ENCODE assay signal across 9 cellular contexts in genomic region chr5:68041293-68041692, GRCh38.
A peak's percentile ranks its signal among the peaks of the same experiment; 100 is the strongest.
DNase-seq lines count a peak whose midpoint lies in the region; ATAC-seq lines count a peak whose summit lies in the region.
"Had no signal": no experiment of that assay in that cellular context is flagged by ENCODE, and none has a peak within 500 bp of the region (broad histone marks: within the 10 kb centered on the region; RNA-seq: fewer than 3 reads in every experiment).

No MANE protein-coding gene starts in this region.

- ATAC-seq in GM18498 (IDR thresholded peaks at IDR 0.05; ENCODE audit: unreplicated experiment) (peak; percentile 94), GM21360 (IDR thresholded peaks at IDR 0.05; ENCODE audit: unreplicated experiment) (peak; percentile 67), HG03097 (IDR thresholded peaks at IDR 0.05; ENCODE audit: low FRiP score, unreplicated experiment) (peak; percentile 85), Right ventricle myocardium superior (ENCODE audit: poor library complexity) (peak; percentile 71)
- ATAC-seq in activated naive CD4-positive, alpha-beta T cell treated with anti-CD3 and anti-CD28 coated beads, Interleukin-2, amount 50 U/mL, for 72 hours, result no peak

- DNase-seq in Right ventricle myocardium superior, result peak; percentile 53
- no peak for DNase-seq in retina
- no peak for DNase-seq in activated CD8-positive, alpha-beta memory T cell treated with anti-CD3 and anti-CD28 coated beads, Interleukin-2, amount 50 U/mL, for 48 hours
- DNase-seq in activated naive CD4-positive, alpha-beta T cell treated with anti-CD3 and anti-CD28 coated beads, Interleukin-2, amount 50 U/mL, for 72 hours (ENCODE audit: low spot score in 2 of 2), result no peak
- DNase-seq in activated effector memory CD4-positive, alpha-beta T cell treated with anti-CD3 and anti-CD28 coated beads, Interleukin-2, amount 50 U/mL, for 16 hours, result no peak
- DNase-seq: hippocampal formation had no signal

- no peaks in the 10 kb centered on the region for H3K36me3 Mint-ChIP-seq in activated naive CD4-positive, alpha-beta T cell treated with anti-CD3 and anti-CD28 coated beads, Interleukin-2, amount 50 U/mL, for 72 hours

- H3K9me3 Mint-ChIP-seq in activated naive CD4-positive, alpha-beta T cell treated with anti-CD3 and anti-CD28 coated beads, Interleukin-2, amount 50 U/mL, for 72 hours, result no peaks in the 10 kb centered on the region

- intact Hi-C loops in Right ventricle myocardium superior (cut with DNase I), result no loop called here

- H3K27ac Mint-ChIP-seq in activated naive CD4-positive, alpha-beta T cell treated with anti-CD3 and anti-CD28 coated beads, Interleukin-2, amount 50 U/mL, for 72 hours, result no peak overlapping the region

Comparison
In these comparisons a context has a peak if more than half of its experiments do, and no peak if none do; other contexts are left out.
1. ATAC-seq: peak in GM18498 (single experiment), GM21360 (single experiment), HG03097 (single experiment) and Right ventricle myocardium superior (single experiment); none in activated naive CD4-positive, alpha-beta T cell treated with anti-CD3 and anti-CD28 coated beads, Interleukin-2, amount 50 U/mL, for 72 hours (0 of 2).